ENCODE assay signal across 1 cellular context in the genomic region with DNA sequence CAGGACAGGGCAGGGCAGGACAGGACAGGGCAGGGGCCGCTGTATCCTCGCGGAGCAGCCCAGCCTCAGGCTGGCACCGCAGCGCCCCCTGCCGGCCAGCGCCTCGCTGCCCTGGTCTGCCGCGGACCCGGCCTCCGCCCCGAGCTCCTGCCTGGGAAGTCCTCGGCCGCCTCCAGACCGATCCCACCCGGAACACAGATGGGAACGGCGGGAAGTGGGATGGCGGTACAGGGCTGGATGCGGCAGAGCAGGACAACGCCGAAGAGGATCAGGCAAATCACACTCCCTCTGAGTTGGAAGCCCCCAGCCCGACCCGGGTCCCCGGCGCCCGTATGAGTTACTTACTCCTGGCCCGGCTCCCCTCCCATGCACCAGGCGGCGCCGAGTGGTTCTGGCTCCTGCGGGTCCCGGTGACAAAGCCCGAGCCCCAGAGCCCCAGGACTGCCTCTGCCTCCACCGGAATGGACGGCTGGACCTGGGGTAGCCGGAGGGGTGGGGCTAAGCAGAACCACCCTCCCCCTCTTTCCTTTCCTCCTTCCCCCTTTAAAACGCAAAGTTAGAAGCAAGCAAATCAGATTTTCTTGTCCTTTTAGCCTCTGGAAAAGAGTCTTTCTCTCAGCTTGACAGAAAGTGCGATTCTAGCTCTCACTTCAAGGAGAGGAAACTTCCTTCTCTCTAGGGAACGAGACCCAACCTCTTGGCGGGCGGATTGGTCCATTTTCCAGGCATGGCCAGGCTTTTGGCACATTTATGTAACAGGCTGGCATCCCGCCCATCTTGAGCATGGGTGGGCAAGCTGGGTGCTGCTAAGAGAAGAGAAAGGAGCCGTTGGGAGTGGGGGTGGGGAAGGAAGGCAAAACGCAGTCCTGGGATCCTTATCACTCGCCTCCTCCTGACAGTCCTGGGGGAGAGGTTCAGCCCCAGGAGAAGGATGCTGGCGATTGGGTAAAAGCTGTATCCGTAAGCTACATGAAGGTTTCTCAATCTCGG.
TF ChIP-seq lines count a peak whose summit lies in the region.

A gene with protein sequence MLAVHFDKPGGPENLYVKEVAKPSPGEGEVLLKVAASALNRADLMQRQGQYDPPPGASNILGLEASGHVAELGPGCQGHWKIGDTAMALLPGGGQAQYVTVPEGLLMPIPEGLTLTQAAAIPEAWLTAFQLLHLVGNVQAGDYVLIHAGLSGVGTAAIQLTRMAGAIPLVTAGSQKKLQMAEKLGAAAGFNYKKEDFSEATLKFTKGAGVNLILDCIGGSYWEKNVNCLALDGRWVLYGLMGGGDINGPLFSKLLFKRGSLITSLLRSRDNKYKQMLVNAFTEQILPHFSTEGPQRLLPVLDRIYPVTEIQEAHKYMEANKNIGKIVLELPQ (minus strand): TSS at position 449 of the 990 bp plus-strand sequence. CDS start 508 bp downstream, outside the sequence.

TF ChIP-seq in K562, 482 proteins besides CTCF, POLR2A, EP300 and RAD21 (continued from another document and continues in another):
- TF ChIP-seq, protein P1, sequence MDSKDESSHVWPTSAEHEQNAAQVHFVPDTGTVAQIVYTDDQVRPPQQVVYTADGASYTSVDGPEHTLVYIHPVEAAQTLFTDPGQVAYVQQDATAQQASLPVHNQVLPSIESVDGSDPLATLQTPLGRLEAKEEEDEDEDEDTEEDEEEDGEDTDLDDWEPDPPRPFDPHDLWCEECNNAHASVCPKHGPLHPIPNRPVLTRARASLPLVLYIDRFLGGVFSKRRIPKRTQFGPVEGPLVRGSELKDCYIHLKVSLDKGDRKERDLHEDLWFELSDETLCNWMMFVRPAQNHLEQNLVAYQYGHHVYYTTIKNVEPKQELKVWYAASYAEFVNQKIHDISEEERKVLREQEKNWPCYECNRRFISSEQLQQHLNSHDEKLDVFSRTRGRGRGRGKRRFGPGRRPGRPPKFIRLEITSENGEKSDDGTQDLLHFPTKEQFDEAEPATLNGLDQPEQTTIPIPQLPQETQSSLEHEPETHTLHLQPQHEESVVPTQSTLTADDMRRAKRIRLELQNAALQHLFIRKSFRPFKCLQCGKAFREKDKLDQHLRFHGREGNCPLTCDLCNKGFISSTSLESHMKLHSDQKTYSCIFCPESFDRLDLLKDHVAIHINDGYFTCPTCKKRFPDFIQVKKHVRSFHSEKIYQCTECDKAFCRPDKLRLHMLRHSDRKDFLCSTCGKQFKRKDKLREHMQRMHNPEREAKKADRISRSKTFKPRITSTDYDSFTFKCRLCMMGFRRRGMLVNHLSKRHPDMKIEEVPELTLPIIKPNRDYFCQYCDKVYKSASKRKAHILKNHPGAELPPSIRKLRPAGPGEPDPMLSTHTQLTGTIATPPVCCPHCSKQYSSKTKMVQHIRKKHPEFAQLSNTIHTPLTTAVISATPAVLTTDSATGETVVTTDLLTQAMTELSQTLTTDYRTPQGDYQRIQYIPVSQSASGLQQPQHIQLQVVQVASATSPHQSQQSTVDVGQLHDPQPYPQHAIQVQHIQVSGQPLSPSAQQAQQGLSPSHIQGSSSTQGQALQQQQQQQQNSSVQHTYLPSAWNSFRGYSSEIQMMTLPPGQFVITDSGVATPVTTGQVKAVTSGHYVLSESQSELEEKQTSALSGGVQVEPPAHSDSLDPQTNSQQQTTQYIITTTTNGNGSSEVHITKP (IDR thresholded peaks at IDR 0.05; ENCODE audit: partially characterized antibody): peak; percentile 96
- no peak for TF ChIP-seq SMARCA4 (IDR thresholded peaks at IDR 0.05)
- TF ChIP-seq DIDO1 (tag; IDR thresholded peaks at IDR 0.05; ENCODE audit: low read depth): peak; percentile 73; the same call in 1 of the 2 replicates
- no peak for TF ChIP-seq ZNF696 (CRISPR knock-in tag; conservative IDR thresholded peaks at IDR 0.05)
- TF ChIP-seq, protein P2, sequence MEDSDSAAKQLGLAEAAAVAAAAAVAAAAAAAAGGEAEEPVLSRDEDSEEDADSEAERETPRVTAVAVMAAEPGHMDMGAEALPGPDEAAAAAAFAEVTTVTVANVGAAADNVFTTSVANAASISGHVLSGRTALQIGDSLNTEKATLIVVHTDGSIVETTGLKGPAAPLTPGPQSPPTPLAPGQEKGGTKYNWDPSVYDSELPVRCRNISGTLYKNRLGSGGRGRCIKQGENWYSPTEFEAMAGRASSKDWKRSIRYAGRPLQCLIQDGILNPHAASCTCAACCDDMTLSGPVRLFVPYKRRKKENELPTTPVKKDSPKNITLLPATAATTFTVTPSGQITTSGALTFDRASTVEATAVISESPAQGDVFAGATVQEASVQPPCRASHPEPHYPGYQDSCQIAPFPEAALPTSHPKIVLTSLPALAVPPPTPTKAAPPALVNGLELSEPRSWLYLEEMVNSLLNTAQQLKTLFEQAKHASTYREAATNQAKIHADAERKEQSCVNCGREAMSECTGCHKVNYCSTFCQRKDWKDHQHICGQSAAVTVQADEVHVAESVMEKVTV (CRISPR knock-in tag; IDR thresholded peaks at IDR 0.05): peak; percentile 63
- no peak for TF ChIP-seq ZNF212 (CRISPR knock-in tag; IDR thresholded peaks at IDR 0.05)
- peak; percentile 50 for TF ChIP-seq ELF2 (CRISPR knock-in tag; IDR thresholded peaks at IDR 0.05)
- TF ChIP-seq ZKSCAN1 (IDR thresholded peaks at IDR 0.05; ENCODE audit: low read depth, low read length): 0 out of 2 replicates have a peak, but pooled peaks have one; percentile 16
- TF ChIP-seq, protein P3, sequence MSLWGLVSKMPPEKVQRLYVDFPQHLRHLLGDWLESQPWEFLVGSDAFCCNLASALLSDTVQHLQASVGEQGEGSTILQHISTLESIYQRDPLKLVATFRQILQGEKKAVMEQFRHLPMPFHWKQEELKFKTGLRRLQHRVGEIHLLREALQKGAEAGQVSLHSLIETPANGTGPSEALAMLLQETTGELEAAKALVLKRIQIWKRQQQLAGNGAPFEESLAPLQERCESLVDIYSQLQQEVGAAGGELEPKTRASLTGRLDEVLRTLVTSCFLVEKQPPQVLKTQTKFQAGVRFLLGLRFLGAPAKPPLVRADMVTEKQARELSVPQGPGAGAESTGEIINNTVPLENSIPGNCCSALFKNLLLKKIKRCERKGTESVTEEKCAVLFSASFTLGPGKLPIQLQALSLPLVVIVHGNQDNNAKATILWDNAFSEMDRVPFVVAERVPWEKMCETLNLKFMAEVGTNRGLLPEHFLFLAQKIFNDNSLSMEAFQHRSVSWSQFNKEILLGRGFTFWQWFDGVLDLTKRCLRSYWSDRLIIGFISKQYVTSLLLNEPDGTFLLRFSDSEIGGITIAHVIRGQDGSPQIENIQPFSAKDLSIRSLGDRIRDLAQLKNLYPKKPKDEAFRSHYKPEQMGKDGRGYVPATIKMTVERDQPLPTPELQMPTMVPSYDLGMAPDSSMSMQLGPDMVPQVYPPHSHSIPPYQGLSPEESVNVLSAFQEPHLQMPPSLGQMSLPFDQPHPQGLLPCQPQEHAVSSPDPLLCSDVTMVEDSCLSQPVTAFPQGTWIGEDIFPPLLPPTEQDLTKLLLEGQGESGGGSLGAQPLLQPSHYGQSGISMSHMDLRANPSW (CRISPR knock-in tag; IDR thresholded peaks at IDR 0.05): no peak
- peak; percentile 73 for TF ChIP-seq POLR2H (tag; IDR thresholded peaks at IDR 0.05; ENCODE audit: low read depth)
- peak; percentile 30; the same call in 1 of the 2 replicates for TF ChIP-seq ARID1B (IDR thresholded peaks at IDR 0.05)
- peak; percentile 46 for TF ChIP-seq HLTF (IDR thresholded peaks at IDR 0.05)
- peak; percentile 23; the same call in 1 of the 2 replicates for TF ChIP-seq JUND (IDR thresholded peaks at IDR 0.05; ENCODE audit: borderline replicate concordance, low read depth, low read length)
- TF ChIP-seq JUND (tag; IDR thresholded peaks at IDR 0.05; ENCODE audit: borderline replicate concordance, low read depth, low read length): no peak
- TF ChIP-seq, protein P4, sequence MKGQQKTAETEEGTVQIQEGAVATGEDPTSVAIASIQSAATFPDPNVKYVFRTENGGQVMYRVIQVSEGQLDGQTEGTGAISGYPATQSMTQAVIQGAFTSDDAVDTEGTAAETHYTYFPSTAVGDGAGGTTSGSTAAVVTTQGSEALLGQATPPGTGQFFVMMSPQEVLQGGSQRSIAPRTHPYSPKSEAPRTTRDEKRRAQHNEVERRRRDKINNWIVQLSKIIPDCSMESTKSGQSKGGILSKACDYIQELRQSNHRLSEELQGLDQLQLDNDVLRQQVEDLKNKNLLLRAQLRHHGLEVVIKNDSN (CRISPR knock-in tag; IDR thresholded peaks at IDR 0.05): no peak; the same call in 1 of the 2 replicates
- peak; percentile 89 for TF ChIP-seq MTA3 (IDR thresholded peaks at IDR 0.05; ENCODE audit: borderline replicate concordance)
- TF ChIP-seq, protein P5, sequence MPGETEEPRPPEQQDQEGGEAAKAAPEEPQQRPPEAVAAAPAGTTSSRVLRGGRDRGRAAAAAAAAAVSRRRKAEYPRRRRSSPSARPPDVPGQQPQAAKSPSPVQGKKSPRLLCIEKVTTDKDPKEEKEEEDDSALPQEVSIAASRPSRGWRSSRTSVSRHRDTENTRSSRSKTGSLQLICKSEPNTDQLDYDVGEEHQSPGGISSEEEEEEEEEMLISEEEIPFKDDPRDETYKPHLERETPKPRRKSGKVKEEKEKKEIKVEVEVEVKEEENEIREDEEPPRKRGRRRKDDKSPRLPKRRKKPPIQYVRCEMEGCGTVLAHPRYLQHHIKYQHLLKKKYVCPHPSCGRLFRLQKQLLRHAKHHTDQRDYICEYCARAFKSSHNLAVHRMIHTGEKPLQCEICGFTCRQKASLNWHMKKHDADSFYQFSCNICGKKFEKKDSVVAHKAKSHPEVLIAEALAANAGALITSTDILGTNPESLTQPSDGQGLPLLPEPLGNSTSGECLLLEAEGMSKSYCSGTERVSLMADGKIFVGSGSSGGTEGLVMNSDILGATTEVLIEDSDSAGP (CRISPR knock-in tag; IDR thresholded peaks at IDR 0.05): no peak
- TF ChIP-seq, protein P6, sequence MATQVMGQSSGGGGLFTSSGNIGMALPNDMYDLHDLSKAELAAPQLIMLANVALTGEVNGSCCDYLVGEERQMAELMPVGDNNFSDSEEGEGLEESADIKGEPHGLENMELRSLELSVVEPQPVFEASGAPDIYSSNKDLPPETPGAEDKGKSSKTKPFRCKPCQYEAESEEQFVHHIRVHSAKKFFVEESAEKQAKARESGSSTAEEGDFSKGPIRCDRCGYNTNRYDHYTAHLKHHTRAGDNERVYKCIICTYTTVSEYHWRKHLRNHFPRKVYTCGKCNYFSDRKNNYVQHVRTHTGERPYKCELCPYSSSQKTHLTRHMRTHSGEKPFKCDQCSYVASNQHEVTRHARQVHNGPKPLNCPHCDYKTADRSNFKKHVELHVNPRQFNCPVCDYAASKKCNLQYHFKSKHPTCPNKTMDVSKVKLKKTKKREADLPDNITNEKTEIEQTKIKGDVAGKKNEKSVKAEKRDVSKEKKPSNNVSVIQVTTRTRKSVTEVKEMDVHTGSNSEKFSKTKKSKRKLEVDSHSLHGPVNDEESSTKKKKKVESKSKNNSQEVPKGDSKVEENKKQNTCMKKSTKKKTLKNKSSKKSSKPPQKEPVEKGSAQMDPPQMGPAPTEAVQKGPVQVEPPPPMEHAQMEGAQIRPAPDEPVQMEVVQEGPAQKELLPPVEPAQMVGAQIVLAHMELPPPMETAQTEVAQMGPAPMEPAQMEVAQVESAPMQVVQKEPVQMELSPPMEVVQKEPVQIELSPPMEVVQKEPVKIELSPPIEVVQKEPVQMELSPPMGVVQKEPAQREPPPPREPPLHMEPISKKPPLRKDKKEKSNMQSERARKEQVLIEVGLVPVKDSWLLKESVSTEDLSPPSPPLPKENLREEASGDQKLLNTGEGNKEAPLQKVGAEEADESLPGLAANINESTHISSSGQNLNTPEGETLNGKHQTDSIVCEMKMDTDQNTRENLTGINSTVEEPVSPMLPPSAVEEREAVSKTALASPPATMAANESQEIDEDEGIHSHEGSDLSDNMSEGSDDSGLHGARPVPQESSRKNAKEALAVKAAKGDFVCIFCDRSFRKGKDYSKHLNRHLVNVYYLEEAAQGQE (CRISPR knock-in tag; IDR thresholded peaks at IDR 0.05; ENCODE audit: low read depth): peak; percentile 85; the same call in 1 of the 2 replicates
- TF ChIP-seq, protein P7, sequence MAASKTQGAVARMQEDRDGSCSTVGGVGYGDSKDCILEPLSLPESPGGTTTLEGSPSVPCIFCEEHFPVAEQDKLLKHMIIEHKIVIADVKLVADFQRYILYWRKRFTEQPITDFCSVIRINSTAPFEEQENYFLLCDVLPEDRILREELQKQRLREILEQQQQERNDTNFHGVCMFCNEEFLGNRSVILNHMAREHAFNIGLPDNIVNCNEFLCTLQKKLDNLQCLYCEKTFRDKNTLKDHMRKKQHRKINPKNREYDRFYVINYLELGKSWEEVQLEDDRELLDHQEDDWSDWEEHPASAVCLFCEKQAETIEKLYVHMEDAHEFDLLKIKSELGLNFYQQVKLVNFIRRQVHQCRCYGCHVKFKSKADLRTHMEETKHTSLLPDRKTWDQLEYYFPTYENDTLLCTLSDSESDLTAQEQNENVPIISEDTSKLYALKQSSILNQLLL (CRISPR knock-in tag; IDR thresholded peaks at IDR 0.05; ENCODE audit: borderline replicate concordance): no peak
- TF ChIP-seq, protein P8, sequence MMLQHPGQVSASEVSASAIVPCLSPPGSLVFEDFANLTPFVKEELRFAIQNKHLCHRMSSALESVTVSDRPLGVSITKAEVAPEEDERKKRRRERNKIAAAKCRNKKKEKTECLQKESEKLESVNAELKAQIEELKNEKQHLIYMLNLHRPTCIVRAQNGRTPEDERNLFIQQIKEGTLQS (IDR thresholded peaks at IDR 0.05): no peak; the same call in 1 of the 2 replicates
- TF ChIP-seq, protein P8 (CRISPR knock-in tag; conservative IDR thresholded peaks at IDR 0.05): 0 out of 2 replicates have a peak, but pooled peaks have one; percentile 66
- TF ChIP-seq, protein P9, sequence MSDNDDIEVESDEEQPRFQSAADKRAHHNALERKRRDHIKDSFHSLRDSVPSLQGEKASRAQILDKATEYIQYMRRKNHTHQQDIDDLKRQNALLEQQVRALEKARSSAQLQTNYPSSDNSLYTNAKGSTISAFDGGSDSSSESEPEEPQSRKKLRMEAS (CRISPR knock-in tag; IDR thresholded peaks at IDR 0.05): peak; percentile 57
- TF ChIP-seq, protein P10, sequence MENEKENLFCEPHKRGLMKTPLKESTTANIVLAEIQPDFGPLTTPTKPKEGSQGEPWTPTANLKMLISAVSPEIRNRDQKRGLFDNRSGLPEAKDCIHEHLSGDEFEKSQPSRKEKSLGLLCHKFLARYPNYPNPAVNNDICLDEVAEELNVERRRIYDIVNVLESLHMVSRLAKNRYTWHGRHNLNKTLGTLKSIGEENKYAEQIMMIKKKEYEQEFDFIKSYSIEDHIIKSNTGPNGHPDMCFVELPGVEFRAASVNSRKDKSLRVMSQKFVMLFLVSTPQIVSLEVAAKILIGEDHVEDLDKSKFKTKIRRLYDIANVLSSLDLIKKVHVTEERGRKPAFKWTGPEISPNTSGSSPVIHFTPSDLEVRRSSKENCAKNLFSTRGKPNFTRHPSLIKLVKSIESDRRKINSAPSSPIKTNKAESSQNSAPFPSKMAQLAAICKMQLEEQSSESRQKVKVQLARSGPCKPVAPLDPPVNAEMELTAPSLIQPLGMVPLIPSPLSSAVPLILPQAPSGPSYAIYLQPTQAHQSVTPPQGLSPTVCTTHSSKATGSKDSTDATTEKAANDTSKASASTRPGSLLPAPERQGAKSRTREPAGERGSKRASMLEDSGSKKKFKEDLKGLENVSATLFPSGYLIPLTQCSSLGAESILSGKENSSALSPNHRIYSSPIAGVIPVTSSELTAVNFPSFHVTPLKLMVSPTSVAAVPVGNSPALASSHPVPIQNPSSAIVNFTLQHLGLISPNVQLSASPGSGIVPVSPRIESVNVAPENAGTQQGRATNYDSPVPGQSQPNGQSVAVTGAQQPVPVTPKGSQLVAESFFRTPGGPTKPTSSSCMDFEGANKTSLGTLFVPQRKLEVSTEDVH (IDR thresholded peaks at IDR 0.05; ENCODE audit: low read depth, partially characterized antibody): peak; percentile 68
- TF ChIP-seq ESRRA (IDR thresholded peaks at IDR 0.05; ENCODE audit: borderline replicate concordance, low read depth): peak; percentile 28; the same call in 1 of the 2 replicates
- TF ChIP-seq MTA1 (IDR thresholded peaks at IDR 0.05; ENCODE audit: borderline replicate concordance): peak; percentile 49; the same call in 1 of the 2 replicates
